8 cellular contexts compared by ENCODE assay signal in genomic region chr2:24382363-24383021, GRCh38. TPM values are rescaled to one million over a fixed set of nuclear protein-coding genes. Genes with fewer than 3 reads are reported as not detected.
DNase-seq lines count a peak whose midpoint lies in the region; ATAC-seq lines count a peak whose summit lies in the region.

No MANE protein-coding gene starts in this region.

- no peaks in the 10 kb centered on the region for H3K36me3 Mint-ChIP-seq in activated CD4-positive, alpha-beta T cell treated with anti-CD3 and anti-CD28 coated beads, Interleukin-2, amount 10 ng/mL, durations not matched to agents 24 days and 14 days (ENCODE audit: low read depth)

- H3K27me3 Mint-ChIP-seq in activated CD4-positive, alpha-beta T cell treated with anti-CD3 and anti-CD28 coated beads, Interleukin-2, amount 10 ng/mL, durations not matched to agents 24 days and 14 days, result peaks cover 4% of the 10 kb centered on the region

- no peak overlapping the region for H3K4me3 Mint-ChIP-seq in activated CD4-positive, alpha-beta T cell treated with anti-CD3 and anti-CD28 coated beads, Interleukin-2, amount 10 ng/mL, durations not matched to agents 24 days and 14 days

- intact Hi-C loops in activated CD4-positive, alpha-beta T cell treated with anti-CD3 and anti-CD28 coated beads, Interleukin-2, amount 10 ng/mL, durations not matched to agents 24 days and 14 days (cut with micrococcal nuclease), result loop anchor here (2.0 to 5.0 kb wide), 3 partner anchors 145 to 558 kb away; partner anchors contain the start of gene TP53I3

- DNase-seq in DMS114 treated with DMSO at 0.1 percent for 48 hours (lab: John Stamatoyannopoulos, UW; ENCODE audit: unreplicated experiment) (peak; percentile 69), NCI-H510A (lab: John Stamatoyannopoulos, UW) (peak; percentile 5), dermis microvascular lymphatic vessel endothelial cell (ENCODE audit: low read depth in 2 of 2) (peak; percentile 38 to 72), lung microvascular endothelial cell (ENCODE audit: low read depth in 2 of 2) (peak; percentile 68 to 77)
- DNase-seq in activated CD4-positive, alpha-beta T cell treated with anti-CD3 and anti-CD28 coated beads, Interleukin-2, amount 10 ng/mL, durations not matched to agents 24 days and 14 days, result peak; percentile 86
- peak; percentile 21 for DNase-seq in stimulated activated CD8-positive, alpha-beta memory T cell treated with anti-CD3 and anti-CD28 coated beads, Interleukin-15, amount 100 ng/mL, for 1 hour (ENCODE audit: low read depth)

- ATAC-seq in HG02885 (IDR thresholded peaks at IDR 0.05; ENCODE audit: poor library complexity, unreplicated experiment) (peak; percentile 52), GM21825 (IDR thresholded peaks at IDR 0.05; ENCODE audit: unreplicated experiment) (no peak)

- peaks cover 1% of the 10 kb centered on the region for H3K4me1 Mint-ChIP-seq in activated CD4-positive, alpha-beta T cell treated with anti-CD3 and anti-CD28 coated beads, Interleukin-2, amount 10 ng/mL, durations not matched to agents 24 days and 14 days

- H3K27ac Mint-ChIP-seq in activated CD4-positive, alpha-beta T cell treated with anti-CD3 and anti-CD28 coated beads, Interleukin-2, amount 10 ng/mL, durations not matched to agents 24 days and 14 days, result no peak overlapping the region

- no peaks in the 10 kb centered on the region for H3K9me3 Mint-ChIP-seq in activated CD4-positive, alpha-beta T cell treated with anti-CD3 and anti-CD28 coated beads, Interleukin-2, amount 10 ng/mL, durations not matched to agents 24 days and 14 days

RNA-seq across cellular contexts. Expression of gene ITSN2, which starts 22.2 kb away (rescaled TPM):
- 53.0 and 55.7 TPM in 2 replicates for total RNA-seq in activated CD4-positive, alpha-beta T cell treated with anti-CD3 and anti-CD28 coated beads, Interleukin-2, amount 10 ng/mL, durations not matched to agents 24 days and 14 days
- total RNA-seq in dermis microvascular lymphatic vessel endothelial cell, result 32.0 and 42.5 TPM in 2 replicates
- 30.3 and 39.7 TPM in 2 replicates for total RNA-seq in lung microvascular endothelial cell

Comparison
In these comparisons a context has a peak if more than half of its experiments do, and no peak if none do; other contexts are left out.
1. DNase-seq: peak in every context shown above with its lines; median percentile 86 in activated CD4-positive, alpha-beta T cell treated with anti-CD3 and anti-CD28 coated beads, Interleukin-2, amount 10 ng/mL, durations not matched to agents 24 days and 14 days; 72 in lung microvascular endothelial cell; 69 in DMS114 treated with DMSO at 0.1 percent for 48 hours; 55 in dermis microvascular lymphatic vessel endothelial cell; 21 in stimulated activated CD8-positive, alpha-beta memory T cell treated with anti-CD3 and anti-CD28 coated beads, Interleukin-15, amount 100 ng/mL, for 1 hour; 5 in NCI-H510A.